1 cellular context compared by ENCODE assay signal in the genomic region with DNA sequence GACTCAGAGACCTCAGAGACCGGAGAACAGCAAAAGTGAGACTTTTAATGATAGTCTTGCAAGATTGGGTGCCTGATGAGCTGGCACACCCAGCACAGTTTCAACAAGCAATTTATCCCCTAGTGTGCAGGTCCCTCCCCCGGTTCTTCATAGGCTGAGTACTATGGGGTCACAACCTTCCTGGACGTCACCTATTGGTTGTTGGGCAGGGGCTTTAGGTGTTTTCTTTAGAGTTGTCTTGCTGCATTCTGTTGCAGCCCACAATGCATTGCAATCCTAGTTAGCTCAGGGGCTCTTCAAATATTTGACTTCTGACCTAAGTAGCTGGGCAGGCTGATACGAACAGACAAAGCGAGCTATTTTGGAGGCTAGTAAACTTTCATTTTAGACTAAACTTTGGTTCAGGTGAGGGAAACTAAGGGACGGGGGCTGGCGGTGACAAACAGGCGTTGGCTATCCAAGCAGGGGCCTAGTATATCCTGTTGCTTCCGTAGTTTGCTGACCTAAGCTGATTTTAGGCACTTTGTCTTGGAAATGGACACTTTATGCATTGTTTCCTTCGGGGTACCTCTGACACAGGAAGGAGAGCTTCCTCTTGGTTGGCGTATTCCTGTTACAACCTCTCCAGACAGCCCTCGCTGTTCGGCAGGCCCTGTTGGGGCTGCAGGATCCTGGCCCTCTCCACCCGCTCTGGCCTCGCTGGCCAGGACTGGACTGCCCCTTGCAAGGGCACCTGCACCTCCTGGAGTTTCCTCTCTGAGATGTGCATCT.
A peak's percentile ranks its signal among the peaks of the same experiment; 100 is the strongest.
TF ChIP-seq lines count a peak whose summit lies in the region.

No MANE protein-coding gene starts in this region.

TF ChIP-seq in HepG2, 621 proteins besides CTCF, POLR2A, EP300 and RAD21 (continued from another document and continues in another):
- TF ChIP-seq NBN (conservative IDR thresholded peaks at IDR 0.05) (no peak), ZNF761 (CRISPR knock-in tag; conservative IDR thresholded peaks at IDR 0.05) (no peak), NR1H2 (CRISPR knock-in tag; IDR thresholded peaks at IDR 0.05; ENCODE audit: borderline replicate concordance, low read depth) (no peak), ZNF713 (CRISPR knock-in tag; IDR thresholded peaks at IDR 0.05) (no peak), ZNF607 (CRISPR knock-in tag; IDR thresholded peaks at IDR 0.05; ENCODE audit: borderline replicate concordance) (0 out of 2 replicates have a peak, but pooled peaks have one; percentile 62), ZNF572 (CRISPR knock-in tag; IDR thresholded peaks at IDR 0.05) (no peak; the same call in 1 of the 2 replicates), ZNF337 (CRISPR knock-in tag; IDR thresholded peaks at IDR 0.05; ENCODE audit: borderline replicate concordance, low read depth) (no peak), RFX5 (IDR thresholded peaks at IDR 0.05; ENCODE audit: low read depth, low read length) (peak; percentile 30; the same call in 1 of the 2 replicates), ZNF563 (CRISPR knock-in tag; IDR thresholded peaks at IDR 0.05) (0 out of 2 replicates have a peak, but pooled peaks have one; percentile 44), HES4 (CRISPR knock-in tag; IDR thresholded peaks at IDR 0.05; ENCODE audit: borderline replicate concordance) (no peak), ZBTB38 (CRISPR knock-in tag; IDR thresholded peaks at IDR 0.05) (0 out of 2 replicates have a peak, but pooled peaks have one; percentile 37), ZIK1 (CRISPR knock-in tag; IDR thresholded peaks at IDR 0.05; ENCODE audit: borderline replicate concordance, low read depth) (no peak), ATRX (CRISPR knock-in tag; IDR thresholded peaks at IDR 0.05; ENCODE audit: borderline replicate concordance) (no peak), RELA (CRISPR knock-in tag; IDR thresholded peaks at IDR 0.05) (no peak), ZNF615 (CRISPR knock-in tag; IDR thresholded peaks at IDR 0.05; ENCODE audit: borderline replicate concordance) (no peak), ZNF20 (CRISPR knock-in tag; IDR thresholded peaks at IDR 0.05) (0 out of 2 replicates have a peak, but pooled peaks have one; percentile 3), ZNF180 (CRISPR knock-in tag; IDR thresholded peaks at IDR 0.05; ENCODE audit: borderline replicate concordance, low read depth) (no peak), MAZ (IDR thresholded peaks at IDR 0.05; ENCODE audit: borderline replicate concordance, low read depth, low read length) (no peak), MAZ (CRISPR knock-in tag; IDR thresholded peaks at IDR 0.05; ENCODE audit: low read depth) (peak; percentile 49; the same call in 1 of the 2 replicates), YY1 (IDR thresholded peaks at IDR 0.05; ENCODE audit: insufficient read depth, insufficient replicate concordance, low read depth, low read length) (no peak), NFE2L2 (IDR thresholded peaks at IDR 0.05; ENCODE audit: low read length) (no peak), ZNF878 (CRISPR knock-in tag; IDR thresholded peaks at IDR 0.05) (no peak), ZNF34 (CRISPR knock-in tag; IDR thresholded peaks at IDR 0.05; ENCODE audit: borderline replicate concordance) (no peak)
- TF ChIP-seq, protein P1, sequence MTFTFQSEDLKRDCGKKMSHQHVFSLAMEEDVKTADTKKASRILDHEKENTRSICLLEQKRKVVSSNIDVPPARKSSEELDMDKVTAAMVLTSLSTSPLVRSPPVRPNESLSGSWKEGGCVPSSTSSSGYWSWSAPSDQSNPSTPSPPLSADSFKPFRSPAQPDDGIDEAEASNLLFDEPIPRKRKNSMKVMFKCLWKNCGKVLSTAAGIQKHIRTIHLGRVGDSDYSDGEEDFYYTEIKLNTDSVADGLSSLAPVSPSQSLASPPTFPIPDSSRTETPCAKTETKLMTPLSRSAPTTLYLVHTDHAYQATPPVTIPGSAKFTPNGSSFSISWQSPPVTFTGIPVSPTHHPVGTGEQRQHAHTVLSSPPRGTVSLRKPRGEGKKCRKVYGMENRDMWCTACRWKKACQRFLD (CRISPR knock-in tag; IDR thresholded peaks at IDR 0.05; ENCODE audit: borderline replicate concordance): no peak
- TF ChIP-seq, protein P2, sequence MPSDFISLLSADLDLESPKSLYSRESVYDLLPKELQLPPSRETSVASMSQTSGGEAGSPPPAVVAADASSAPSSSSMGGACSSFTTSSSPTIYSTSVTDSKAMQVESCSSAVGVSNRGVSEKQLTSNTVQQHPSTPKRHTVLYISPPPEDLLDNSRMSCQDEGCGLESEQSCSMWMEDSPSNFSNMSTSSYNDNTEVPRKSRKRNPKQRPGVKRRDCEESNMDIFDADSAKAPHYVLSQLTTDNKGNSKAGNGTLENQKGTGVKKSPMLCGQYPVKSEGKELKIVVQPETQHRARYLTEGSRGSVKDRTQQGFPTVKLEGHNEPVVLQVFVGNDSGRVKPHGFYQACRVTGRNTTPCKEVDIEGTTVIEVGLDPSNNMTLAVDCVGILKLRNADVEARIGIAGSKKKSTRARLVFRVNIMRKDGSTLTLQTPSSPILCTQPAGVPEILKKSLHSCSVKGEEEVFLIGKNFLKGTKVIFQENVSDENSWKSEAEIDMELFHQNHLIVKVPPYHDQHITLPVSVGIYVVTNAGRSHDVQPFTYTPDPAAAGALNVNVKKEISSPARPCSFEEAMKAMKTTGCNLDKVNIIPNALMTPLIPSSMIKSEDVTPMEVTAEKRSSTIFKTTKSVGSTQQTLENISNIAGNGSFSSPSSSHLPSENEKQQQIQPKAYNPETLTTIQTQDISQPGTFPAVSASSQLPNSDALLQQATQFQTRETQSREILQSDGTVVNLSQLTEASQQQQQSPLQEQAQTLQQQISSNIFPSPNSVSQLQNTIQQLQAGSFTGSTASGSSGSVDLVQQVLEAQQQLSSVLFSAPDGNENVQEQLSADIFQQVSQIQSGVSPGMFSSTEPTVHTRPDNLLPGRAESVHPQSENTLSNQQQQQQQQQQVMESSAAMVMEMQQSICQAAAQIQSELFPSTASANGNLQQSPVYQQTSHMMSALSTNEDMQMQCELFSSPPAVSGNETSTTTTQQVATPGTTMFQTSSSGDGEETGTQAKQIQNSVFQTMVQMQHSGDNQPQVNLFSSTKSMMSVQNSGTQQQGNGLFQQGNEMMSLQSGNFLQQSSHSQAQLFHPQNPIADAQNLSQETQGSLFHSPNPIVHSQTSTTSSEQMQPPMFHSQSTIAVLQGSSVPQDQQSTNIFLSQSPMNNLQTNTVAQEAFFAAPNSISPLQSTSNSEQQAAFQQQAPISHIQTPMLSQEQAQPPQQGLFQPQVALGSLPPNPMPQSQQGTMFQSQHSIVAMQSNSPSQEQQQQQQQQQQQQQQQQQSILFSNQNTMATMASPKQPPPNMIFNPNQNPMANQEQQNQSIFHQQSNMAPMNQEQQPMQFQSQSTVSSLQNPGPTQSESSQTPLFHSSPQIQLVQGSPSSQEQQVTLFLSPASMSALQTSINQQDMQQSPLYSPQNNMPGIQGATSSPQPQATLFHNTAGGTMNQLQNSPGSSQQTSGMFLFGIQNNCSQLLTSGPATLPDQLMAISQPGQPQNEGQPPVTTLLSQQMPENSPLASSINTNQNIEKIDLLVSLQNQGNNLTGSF (CRISPR knock-in tag; IDR thresholded peaks at IDR 0.05): no peak
- TF ChIP-seq, protein P3, sequence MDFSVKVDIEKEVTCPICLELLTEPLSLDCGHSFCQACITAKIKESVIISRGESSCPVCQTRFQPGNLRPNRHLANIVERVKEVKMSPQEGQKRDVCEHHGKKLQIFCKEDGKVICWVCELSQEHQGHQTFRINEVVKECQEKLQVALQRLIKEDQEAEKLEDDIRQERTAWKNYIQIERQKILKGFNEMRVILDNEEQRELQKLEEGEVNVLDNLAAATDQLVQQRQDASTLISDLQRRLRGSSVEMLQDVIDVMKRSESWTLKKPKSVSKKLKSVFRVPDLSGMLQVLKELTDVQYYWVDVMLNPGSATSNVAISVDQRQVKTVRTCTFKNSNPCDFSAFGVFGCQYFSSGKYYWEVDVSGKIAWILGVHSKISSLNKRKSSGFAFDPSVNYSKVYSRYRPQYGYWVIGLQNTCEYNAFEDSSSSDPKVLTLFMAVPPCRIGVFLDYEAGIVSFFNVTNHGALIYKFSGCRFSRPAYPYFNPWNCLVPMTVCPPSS (IDR thresholded peaks at IDR 0.05): no peak
- TF ChIP-seq, protein P4, sequence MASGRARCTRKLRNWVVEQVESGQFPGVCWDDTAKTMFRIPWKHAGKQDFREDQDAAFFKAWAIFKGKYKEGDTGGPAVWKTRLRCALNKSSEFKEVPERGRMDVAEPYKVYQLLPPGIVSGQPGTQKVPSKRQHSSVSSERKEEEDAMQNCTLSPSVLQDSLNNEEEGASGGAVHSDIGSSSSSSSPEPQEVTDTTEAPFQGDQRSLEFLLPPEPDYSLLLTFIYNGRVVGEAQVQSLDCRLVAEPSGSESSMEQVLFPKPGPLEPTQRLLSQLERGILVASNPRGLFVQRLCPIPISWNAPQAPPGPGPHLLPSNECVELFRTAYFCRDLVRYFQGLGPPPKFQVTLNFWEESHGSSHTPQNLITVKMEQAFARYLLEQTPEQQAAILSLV (CRISPR knock-in tag; IDR thresholded peaks at IDR 0.05; ENCODE audit: borderline replicate concordance): no peak
- TF ChIP-seq, protein P5, sequence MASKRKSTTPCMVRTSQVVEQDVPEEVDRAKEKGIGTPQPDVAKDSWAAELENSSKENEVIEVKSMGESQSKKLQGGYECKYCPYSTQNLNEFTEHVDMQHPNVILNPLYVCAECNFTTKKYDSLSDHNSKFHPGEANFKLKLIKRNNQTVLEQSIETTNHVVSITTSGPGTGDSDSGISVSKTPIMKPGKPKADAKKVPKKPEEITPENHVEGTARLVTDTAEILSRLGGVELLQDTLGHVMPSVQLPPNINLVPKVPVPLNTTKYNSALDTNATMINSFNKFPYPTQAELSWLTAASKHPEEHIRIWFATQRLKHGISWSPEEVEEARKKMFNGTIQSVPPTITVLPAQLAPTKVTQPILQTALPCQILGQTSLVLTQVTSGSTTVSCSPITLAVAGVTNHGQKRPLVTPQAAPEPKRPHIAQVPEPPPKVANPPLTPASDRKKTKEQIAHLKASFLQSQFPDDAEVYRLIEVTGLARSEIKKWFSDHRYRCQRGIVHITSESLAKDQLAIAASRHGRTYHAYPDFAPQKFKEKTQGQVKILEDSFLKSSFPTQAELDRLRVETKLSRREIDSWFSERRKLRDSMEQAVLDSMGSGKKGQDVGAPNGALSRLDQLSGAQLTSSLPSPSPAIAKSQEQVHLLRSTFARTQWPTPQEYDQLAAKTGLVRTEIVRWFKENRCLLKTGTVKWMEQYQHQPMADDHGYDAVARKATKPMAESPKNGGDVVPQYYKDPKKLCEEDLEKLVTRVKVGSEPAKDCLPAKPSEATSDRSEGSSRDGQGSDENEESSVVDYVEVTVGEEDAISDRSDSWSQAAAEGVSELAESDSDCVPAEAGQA (IDR thresholded peaks at IDR 0.05; ENCODE audit: low read depth): no peak
- TF ChIP-seq, protein P5 (CRISPR knock-in tag; IDR thresholded peaks at IDR 0.05; ENCODE audit: borderline replicate concordance): no peak
- TF ChIP-seq, protein P6, sequence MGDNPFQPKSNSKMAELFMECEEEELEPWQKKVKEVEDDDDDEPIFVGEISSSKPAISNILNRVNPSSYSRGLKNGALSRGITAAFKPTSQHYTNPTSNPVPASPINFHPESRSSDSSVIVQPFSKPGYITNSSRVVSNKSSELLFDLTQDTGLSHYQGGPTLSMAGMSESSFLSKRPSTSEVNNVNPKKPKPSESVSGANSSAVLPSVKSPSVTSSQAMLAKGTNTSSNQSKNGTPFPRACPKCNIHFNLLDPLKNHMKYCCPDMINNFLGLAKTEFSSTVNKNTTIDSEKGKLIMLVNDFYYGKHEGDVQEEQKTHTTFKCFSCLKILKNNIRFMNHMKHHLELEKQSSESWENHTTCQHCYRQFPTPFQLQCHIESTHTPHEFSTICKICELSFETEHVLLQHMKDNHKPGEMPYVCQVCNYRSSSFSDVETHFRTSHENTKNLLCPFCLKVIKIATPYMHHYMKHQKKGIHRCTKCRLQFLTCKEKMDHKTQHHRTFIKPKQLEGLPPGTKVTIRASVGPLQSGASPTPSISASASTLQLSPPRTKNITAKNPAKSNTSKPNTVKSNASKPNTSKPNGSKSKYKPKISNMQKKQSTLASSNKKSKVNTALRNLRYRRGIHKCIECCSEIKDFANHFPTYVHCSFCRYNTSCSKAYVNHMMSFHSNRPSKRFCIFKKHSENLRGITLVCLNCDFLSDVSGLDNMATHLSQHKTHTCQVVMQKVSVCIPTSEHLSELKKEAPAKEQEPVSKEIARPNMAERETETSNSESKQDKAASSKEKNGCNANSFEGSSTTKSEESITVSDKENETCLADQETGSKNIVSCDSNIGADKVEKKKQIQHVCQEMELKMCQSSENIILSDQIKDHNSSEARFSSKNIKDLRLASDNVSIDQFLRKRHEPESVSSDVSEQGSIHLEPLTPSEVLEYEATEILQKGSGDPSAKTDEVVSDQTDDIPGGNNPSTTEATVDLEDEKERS (CRISPR knock-in tag; IDR thresholded peaks at IDR 0.05): no peak
- TF ChIP-seq, protein P7, sequence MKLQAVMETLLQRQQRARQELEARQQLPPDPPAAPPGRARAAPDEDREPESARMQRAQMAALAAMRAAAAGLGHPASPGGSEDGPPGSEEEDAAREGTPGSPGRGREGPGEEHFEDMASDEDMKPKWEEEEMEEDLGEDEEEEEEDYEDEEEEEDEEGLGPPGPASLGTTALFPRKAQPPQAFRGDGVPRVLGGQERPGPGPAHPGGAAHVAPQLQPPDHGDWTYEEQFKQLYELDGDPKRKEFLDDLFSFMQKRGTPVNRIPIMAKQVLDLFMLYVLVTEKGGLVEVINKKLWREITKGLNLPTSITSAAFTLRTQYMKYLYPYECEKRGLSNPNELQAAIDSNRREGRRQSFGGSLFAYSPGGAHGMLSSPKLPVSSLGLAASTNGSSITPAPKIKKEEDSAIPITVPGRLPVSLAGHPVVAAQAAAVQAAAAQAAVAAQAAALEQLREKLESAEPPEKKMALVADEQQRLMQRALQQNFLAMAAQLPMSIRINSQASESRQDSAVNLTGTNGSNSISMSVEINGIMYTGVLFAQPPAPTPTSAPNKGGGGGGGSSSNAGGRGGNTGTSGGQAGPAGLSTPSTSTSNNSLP (IDR thresholded peaks at IDR 0.05; ENCODE audit: low read depth, low read length): no peak; the same call in 1 of the 2 replicates
